1 cellular context compared by ENCODE assay signal in genomic region chr11:63938481-63939350, GRCh38.
TF ChIP-seq lines count a peak whose summit lies in the region.

TSS of gene NAA40 (plus strand) at chr11:63939002. CDS start at chr11:63939097, 95 bp downstream.

TF ChIP-seq in HepG2, 621 proteins besides CTCF, POLR2A, EP300 and RAD21 (continued from another document):
- TF ChIP-seq ARID5B (CRISPR knock-in tag; IDR thresholded peaks at IDR 0.05) = peak; percentile 48
- no peak for TF ChIP-seq PAX8 (CRISPR knock-in tag; IDR thresholded peaks at IDR 0.05; ENCODE audit: borderline replicate concordance)
- TF ChIP-seq ZNF430 (CRISPR knock-in tag; IDR thresholded peaks at IDR 0.05) = peak; percentile 91
